ENCODE assay signal across 8 cellular contexts in genomic region chr17:57988301-57989010, GRCh38. TPM values are rescaled to one million over a fixed set of nuclear protein-coding genes. Genes with fewer than 3 reads are reported as not detected.
DNase-seq lines count a peak whose midpoint lies in the region; ATAC-seq, FAIRE-seq and TF ChIP-seq lines count a peak whose summit lies in the region.

No MANE protein-coding gene starts in this region.

- no peak for TF ChIP-seq EP300 in A549 (IDR thresholded peaks at IDR 0.05)

- H3K36me3 ChIP-seq in ectodermal cell (ENCODE audit: control insufficient read depth, insufficient read depth, low read length), result no peaks in the 10 kb centered on the region

- TF ChIP-seq POLR2A in A549 (IDR thresholded peaks at IDR 0.05; ENCODE audit: low read length) (no peak; the same call in 1 of the 2 replicates), GM15510 (IDR thresholded peaks at IDR 0.05; ENCODE audit: borderline replicate concordance, extremely low read depth, insufficient read length) (peak; percentile 67), lower leg skin (IDR thresholded peaks at IDR 0.05) (no peak)

- DNase-seq in A549 (ENCODE audit: low read depth in 1 of 2, low spot score in 1 of 2) (peak; percentile 77 to 90), NCI-H2081 treated with DMSO at 0.1 percent for 48 hours (lab: John Stamatoyannopoulos, UW) (peak; percentile 54), lower leg skin (ENCODE audit: low spot score in 2 of 2) (peak; percentile 39 to 93)
- peak; percentile 37 for DNase-seq in stimulated activated CD8-positive, alpha-beta memory T cell treated with anti-CD3 and anti-CD28 coated beads, Interleukin-15, amount 100 ng/mL, for 24 hours (ENCODE audit: low read depth)

- TF ChIP-seq RAD21 in A549 (conservative IDR thresholded peaks at IDR 0.05 in 1 of 2, IDR thresholded peaks at IDR 0.05 in 1 of 2), result 0 out of 5 replicates have a peak, but pooled peaks of 1 of the 2 experiments have one; percentile 7

- peak overlapping the region; percentile 96 to 98 for H3K27ac ChIP-seq in A549
- H3K27ac ChIP-seq in ectodermal cell (ENCODE audit: insufficient read depth, low read depth, low read length, poor library complexity, severe bottlenecking), result peak overlapping the region; percentile 96

- peak overlapping the region; percentile 77 for H3K4me3 ChIP-seq in A549
- H3K4me3 ChIP-seq in WI38 (ENCODE audit: low read depth, low read length), result peak overlapping the region; percentile 77
- H3K4me3 ChIP-seq in ectodermal cell (ENCODE audit: insufficient read depth, low read depth, low read length), result peak overlapping the region; percentile 92
- H3K4me3 ChIP-seq in lower leg skin (ENCODE audit: low read depth, poor library complexity, severe bottlenecking), result peak overlapping the region; percentile 46

- no peak for TF ChIP-seq CTCF in A549 (IDR thresholded peaks at IDR 0.05)
- TF ChIP-seq CTCF in WI38 (IDR thresholded peaks at IDR 0.05; ENCODE audit: low read depth, low read length), result no peak
- TF ChIP-seq CTCF in lower leg skin (IDR thresholded peaks at IDR 0.05), result no peak

- H3K27me3 ChIP-seq in ectodermal cell (ENCODE audit: control insufficient read depth, insufficient read depth, low read length, poor library complexity, severe bottlenecking), result no peaks in the 10 kb centered on the region

- H3K4me1 ChIP-seq in A549, result peaks cover 71% of the 10 kb centered on the region
- peaks cover 26% of the 10 kb centered on the region for H3K4me1 ChIP-seq in ectodermal cell (ENCODE audit: control insufficient read depth, insufficient read depth, low read length)

- ATAC-seq in A549, result peak; percentile 72 to 79
- peak; percentile 80 for ATAC-seq in HG02852 (IDR thresholded peaks at IDR 0.05; ENCODE audit: unreplicated experiment)

- intact Hi-C loops in lower leg skin (cut with DNase I; ENCODE audit: low total_unique reads), result no loop called here

- peak overlapping the region; percentile 84 for H3K4me2 ChIP-seq in A549

- no peak for FAIRE-seq in A549 (lab: Jason Lieb, UNC)

- 3% methylated on average over 30 of the region's 49 CpGs for WGBS in A549 (ENCODE audit: missing lambda C conversion rate)
- WGBS in ectodermal cell, 2 experiments, result 1 to 2% methylated on average over 49 of the region's 49 CpGs
- 0 to 1% methylated on average over 23 to 26 of the region's 49 CpGs for WGBS in lower leg skin, 2 donors

- CTCF ChIA-PET in A549 (lab: Yijun Ruan, JAX), result interaction anchor here (1.4 to 26.3 kb wide), 5 partner anchors 12 to 155 kb away, joined by 4 to 1377 read pairs (median 42); partner anchors contain the start of genes CUEDC1 and MRPS23

- POLR2A ChIA-PET in A549 (lab: Yijun Ruan, JAX), result interaction anchor here (0.6 to 5.2 kb wide), 19 partner anchors 9 to 149 kb away, joined by 3 to 36 read pairs (median 6); partner anchors contain the start of genes CUEDC1, DYNLL2, MRPS23 and SRSF1

- H3K9me3 ChIP-seq in A549 (no peaks in the 10 kb centered on the region), ectodermal cell (ENCODE audit: control insufficient read depth, low read length) (no peaks in the 10 kb centered on the region)

TF ChIP-seq in A549, 52 proteins besides CTCF, POLR2A, EP300 and RAD21 (continues in another document):
- TF ChIP-seq JUN (IDR thresholded peaks at IDR 0.05) (peak; percentile 82 to 94; a peak in 4 of 5 replicates), ZSCAN20 (CRISPR knock-in tag; IDR thresholded peaks at IDR 0.05) (no peak), TFCP2L1 (CRISPR knock-in tag; IDR thresholded peaks at IDR 0.05) (peak; percentile 97), SREBF2 (IDR thresholded peaks at IDR 0.05) (no peak), FOSB (CRISPR knock-in tag; IDR thresholded peaks at IDR 0.05) (peak; percentile 90; the same call in 1 of the 2 replicates), CBX8 (IDR thresholded peaks at IDR 0.05) (no peak), BCL3 (IDR thresholded peaks at IDR 0.05) (peak; percentile 30; the same call in 1 of the 3 replicates), RARB (CRISPR knock-in tag; IDR thresholded peaks at IDR 0.05) (peak; percentile 70; the same call in 1 of the 2 replicates), HOXB13 (CRISPR knock-in tag; IDR thresholded peaks at IDR 0.05; ENCODE audit: low read depth) (0 out of 2 replicates have a peak, but pooled peaks have one; percentile 30)
- TF ChIP-seq, protein P1, sequence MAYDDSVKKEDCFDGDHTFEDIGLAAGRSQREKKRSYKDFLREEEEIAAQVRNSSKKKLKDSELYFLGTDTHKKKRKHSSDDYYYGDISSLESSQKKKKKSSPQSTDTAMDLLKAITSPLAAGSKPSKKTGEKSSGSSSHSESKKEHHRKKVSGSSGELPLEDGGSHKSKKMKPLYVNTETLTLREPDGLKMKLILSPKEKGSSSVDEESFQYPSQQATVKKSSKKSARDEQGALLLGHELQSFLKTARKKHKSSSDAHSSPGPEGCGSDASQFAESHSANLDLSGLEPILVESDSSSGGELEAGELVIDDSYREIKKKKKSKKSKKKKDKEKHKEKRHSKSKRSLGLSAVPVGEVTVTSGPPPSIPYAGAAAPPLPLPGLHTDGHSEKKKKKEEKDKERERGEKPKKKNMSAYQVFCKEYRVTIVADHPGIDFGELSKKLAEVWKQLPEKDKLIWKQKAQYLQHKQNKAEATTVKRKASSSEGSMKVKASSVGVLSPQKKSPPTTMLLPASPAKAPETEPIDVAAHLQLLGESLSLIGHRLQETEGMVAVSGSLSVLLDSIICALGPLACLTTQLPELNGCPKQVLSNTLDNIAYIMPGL (CRISPR knock-in tag; IDR thresholded peaks at IDR 0.05; ENCODE audit: borderline replicate concordance), result 0 out of 2 replicates have a peak, but pooled peaks have one; percentile 67

RNA-seq across cellular contexts. Expression of gene VEZF1, which starts 0.4 kb away (rescaled TPM):
- polyA plus RNA-seq in A549 (2011; rRNA removed) (57.7 and 63.8 TPM in 2 replicates), A549 (2017; fragmentation: RNase III; extraction: RNeasy Plus Mini Kit Qiagen cat#74134 plus additional on column Dnase treatment) (48.1 to 55.5 TPM (median 50.3 TPM) in 3 replicates)
- polyA plus RNA-seq in A549 (2012; cell fraction: cytosol; rRNA removed), result 19.9 and 25.2 TPM in 2 replicates
- polyA plus RNA-seq in A549 (2012; cell fraction: nucleus; rRNA removed), result 12.5 and 13.7 TPM in 2 replicates
- 83.1 and 90.7 TPM in 2 replicates for polyA minus RNA-seq in A549 (2011; rRNA and poly(A)+ RNA removed)
- 87.5 TPM for polyA plus RNA-seq in ectodermal cell (2013, experiment 1 of 4)
- 94.7 TPM for polyA plus RNA-seq in ectodermal cell (2013, experiment 2 of 4)
- 92.3 TPM for polyA plus RNA-seq in ectodermal cell (2013, experiment 3 of 4)
- polyA plus RNA-seq in ectodermal cell (2013, experiment 4 of 4), result 95.9 TPM
- total RNA-seq in lower leg skin, result 10 to 100 TPM; 30.3 to 56.1 (median 46.6) TPM

RNA-seq across cellular contexts. Expression of gene SRSF1, which starts 18.6 kb away (rescaled TPM):
- polyA plus RNA-seq in A549 (2011; rRNA removed) (332 and 490 TPM in 2 replicates), A549 (2017; fragmentation: RNase III; extraction: RNeasy Plus Mini Kit Qiagen cat#74134 plus additional on column Dnase treatment) (364 to 399 TPM (median 368 TPM) in 3 replicates)
- polyA plus RNA-seq in A549 (2012; cell fraction: cytosol; rRNA removed), result 272 and 316 TPM in 2 replicates
- 597 and 706 TPM in 2 replicates for polyA plus RNA-seq in A549 (2012; cell fraction: nucleus; rRNA removed)
- 330 and 342 TPM in 2 replicates for polyA minus RNA-seq in A549 (2011; rRNA and poly(A)+ RNA removed)
- 445 TPM for polyA plus RNA-seq in ectodermal cell (2013, experiment 1 of 4)
- polyA plus RNA-seq in ectodermal cell (2013, experiment 2 of 4), result 423 TPM
- 235 TPM for polyA plus RNA-seq in ectodermal cell (2013, experiment 3 of 4)
- 254 TPM for polyA plus RNA-seq in ectodermal cell (2013, experiment 4 of 4)
- total RNA-seq in lower leg skin, result 100 to 1,000 TPM in 2 of 4 donors, 10 to 100 TPM in 2; 82.3 to 128 (median 104) TPM

RNA-seq across cellular contexts. Expression of gene CUEDC1, which starts 33.2 kb away (rescaled TPM):
- polyA plus RNA-seq in A549 (2011; rRNA removed) (44.3 and 54.8 TPM in 2 replicates), A549 (2017; fragmentation: RNase III; extraction: RNeasy Plus Mini Kit Qiagen cat#74134 plus additional on column Dnase treatment) (70.7 to 103 TPM (median 90.6 TPM) in 3 replicates)
- polyA plus RNA-seq in A549 (2012; cell fraction: cytosol; rRNA removed), result 47.9 and 48.0 TPM in 2 replicates
- polyA plus RNA-seq in A549 (2012; cell fraction: nucleus; rRNA removed), result 222 and 260 TPM in 2 replicates
- 20.1 and 41.6 TPM in 2 replicates for polyA minus RNA-seq in A549 (2011; rRNA and poly(A)+ RNA removed)
- 32.6 TPM for polyA plus RNA-seq in ectodermal cell (2013, experiment 1 of 4)
- polyA plus RNA-seq in ectodermal cell (2013, experiment 2 of 4), result 26.0 TPM
- polyA plus RNA-seq in ectodermal cell (2013, experiment 3 of 4), result 19.9 TPM
- polyA plus RNA-seq in ectodermal cell (2013, experiment 4 of 4), result 21.5 TPM
- 10 to 100 TPM in 3 of 4 donors, 1 to 10 TPM in 1; 7.5 to 14.3 (median 12.7) TPM for total RNA-seq in lower leg skin

Comparison
In these comparisons a context has a peak if more than half of its experiments do, and no peak if none do; other contexts are left out.
1. Peak in every context shown above with its lines: DNase-seq, ATAC-seq, H3K4me3 ChIP-seq and H3K27ac ChIP-seq.